ENCODE assay signal across 7 cellular contexts in the genomic region with DNA sequence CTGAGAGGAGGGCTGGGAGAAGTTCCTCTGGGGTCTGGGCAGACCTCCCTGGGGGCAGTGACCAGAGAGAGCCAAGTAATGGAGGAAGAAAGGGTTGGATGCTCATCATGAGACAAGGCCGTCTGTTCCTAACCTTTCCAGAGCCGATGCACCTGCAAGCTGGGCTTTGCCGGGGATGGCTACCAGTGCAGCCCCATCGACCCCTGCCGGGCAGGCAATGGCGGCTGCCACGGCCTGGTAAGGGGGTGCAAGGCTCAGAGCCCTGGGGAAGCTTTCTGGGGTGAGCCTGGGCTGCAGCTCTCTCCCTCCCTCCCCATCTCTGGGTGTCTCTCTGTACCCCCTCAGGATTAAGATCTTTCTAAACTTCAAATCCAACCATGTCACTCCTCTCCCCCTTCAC. TPM values are rescaled to one million over a fixed set of nuclear protein-coding genes. Genes with fewer than 3 reads are reported as not detected.
"Had no signal": no experiment of that assay in that cellular context is flagged by ENCODE, and none has a peak within 500 bp of the region (broad histone marks: within the 10 kb centered on the region; RNA-seq: fewer than 3 reads in every experiment).

No MANE protein-coding gene starts in this region.

- H3K4me3 Mint-ChIP-seq: IgD-negative memory B cell had no signal

- DNase-seq: IMR-90 had no signal

- H3K9me3 Mint-ChIP-seq: IgD-negative memory B cell had no signal

- H3K4me1 Mint-ChIP-seq: IgD-negative memory B cell had no signal

- FAIRE-seq: HepG2, HTR-8/SVneo, K562 had no signal

- H3K27me3 Mint-ChIP-seq: IgD-negative memory B cell had no signal

- H3K4me3 ChIP-seq: K562 had no signal

- H3K27ac ChIP-seq: HL-60 had no signal

- H3K27ac Mint-ChIP-seq: IgD-negative memory B cell had no signal

RNA-seq across cellular contexts. Expression of a gene that starts 16.4 kb away (rescaled TPM):
- total RNA-seq: HT1080, IMR-90 had no signal
- polyA plus RNA-seq: IgD-negative memory B cell, IMR-90 had no signal

RNA-seq across cellular contexts. Expression of a gene that starts 57.7 kb away (rescaled TPM):
- total RNA-seq: HT1080 had no signal
- polyA plus RNA-seq: IgD-negative memory B cell had no signal
